8 cellular contexts compared by ENCODE assay signal in the genomic region with DNA sequence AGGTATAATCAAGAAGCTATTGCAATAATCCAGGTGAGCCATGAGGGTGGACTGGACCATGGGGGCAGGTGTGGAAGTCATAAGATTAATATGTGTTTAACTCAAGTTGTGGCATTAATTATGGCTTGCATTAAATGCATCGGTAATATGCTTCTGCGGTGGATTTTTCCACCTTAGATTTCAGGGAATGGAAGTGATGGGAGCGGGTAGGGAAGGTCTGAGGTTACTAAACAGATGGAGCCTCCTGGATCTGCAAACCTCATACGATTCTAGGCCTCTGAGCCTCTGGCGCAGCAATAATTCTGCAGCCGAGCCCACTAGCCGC. TPM values are rescaled to one million over a fixed set of nuclear protein-coding genes. Genes with fewer than 3 reads are reported as not detected.
A peak's percentile ranks its signal among the peaks of the same experiment; 100 is the strongest.
DNase-seq lines count a peak whose midpoint lies in the region; ATAC-seq and TF ChIP-seq lines count a peak whose summit lies in the region.

No MANE protein-coding gene starts in this region.

- peaks cover 0 to 5% (median 0%) of the 10 kb centered on the region in 3 donors for H3K9me3 Mint-ChIP-seq in IgD-negative memory B cell
- peaks cover 7% of the 10 kb centered on the region for H3K9me3 Mint-ChIP-seq in natural killer cell treated with Interleukin-12 subunit alpha and Interleukin-12 subunit beta and Interleukin-15 and Interleukin-18, amount 100 ng/mL, for 72 hours

- no peak for TF ChIP-seq CTCF in dorsolateral prefrontal cortex (IDR thresholded peaks at IDR 0.05 in 54 of 56, conservative IDR thresholded peaks at IDR 0.05 in 2 of 56; ENCODE audit: low read depth in 1 of 56, partially characterized antibody in 56 of 56)

- H3K27me3 Mint-ChIP-seq in IgD-negative memory B cell = peaks cover 9% of the 10 kb centered on the region
- peaks cover 16 to 21% of the 10 kb centered on the region in 2 donors for H3K27me3 Mint-ChIP-seq in natural killer cell treated with Interleukin-12 subunit alpha and Interleukin-12 subunit beta and Interleukin-15 and Interleukin-18, amount 100 ng/mL, for 72 hours

- no peak overlapping the region for H3K27ac ChIP-seq in ACC112 (ENCODE audit: low read depth, low read length)
- H3K27ac ChIP-seq in dorsolateral prefrontal cortex = peak overlapping the region; percentile 6 to 99 (median 94)

- DNase-seq in dorsolateral prefrontal cortex (no peak), HK-2 (ENCODE audit: unreplicated experiment) (no peak), NCI-H526 (lab: John Stamatoyannopoulos, UW) (no peak), mesenteric fat pad (ENCODE audit: low spot score) (no peak)
- DNase-seq in natural killer cell treated with Interleukin-12 subunit alpha and Interleukin-12 subunit beta and Interleukin-15 and Interleukin-18, amount 100 ng/mL, for 72 hours (ENCODE audit: low spot score) = no peak

- intact Hi-C loops in dorsolateral prefrontal cortex (cut with DNase I) = loop anchor here (1.0 to 10.0 kb wide), 5 partner anchors 41 to 370 kb away; partner anchors contain the start of gene UGCG (in 1 of the 2)

- H3K79me2 ChIP-seq in ACC112 (ENCODE audit: control insufficient read depth, insufficient read depth, low read length, unreplicated experiment) = no peaks in the 10 kb centered on the region

- no peaks in the 10 kb centered on the region for H3K4me1 ChIP-seq in ACC112 (ENCODE audit: control insufficient read depth, insufficient read depth, low read length, unreplicated experiment)

- no peaks in the 10 kb centered on the region for H3K36me3 ChIP-seq in ACC112 (ENCODE audit: insufficient read depth, low read length)

- H2AFZ ChIP-seq in ACC112 (ENCODE audit: low read length, unreplicated experiment) = no peak overlapping the region

- H3K4me3 ChIP-seq in ACC112 (ENCODE audit: low read depth, low read length) = peak overlapping the region; percentile 81
- H3K4me3 ChIP-seq in dorsolateral prefrontal cortex = peak overlapping the region; percentile 64 to 99 (median 93)

- H3K4me3 Mint-ChIP-seq in IgD-negative memory B cell = peak overlapping the region; percentile 86 to 98 (median 92)
- peak overlapping the region; percentile 77 for H3K4me3 Mint-ChIP-seq in natural killer cell treated with Interleukin-12 subunit alpha and Interleukin-12 subunit beta and Interleukin-15 and Interleukin-18, amount 100 ng/mL, for 72 hours

- H3K27me3 ChIP-seq in ACC112 (ENCODE audit: insufficient read depth, low read length) = peaks cover 30% of the 10 kb centered on the region
- H3K27me3 ChIP-seq in dorsolateral prefrontal cortex = no peaks in the 10 kb centered on the region

- H3K36me3 Mint-ChIP-seq in IgD-negative memory B cell = peaks cover 9% of the 10 kb centered on the region
- peaks cover 17% of the 10 kb centered on the region for H3K36me3 Mint-ChIP-seq in natural killer cell treated with Interleukin-12 subunit alpha and Interleukin-12 subunit beta and Interleukin-15 and Interleukin-18, amount 100 ng/mL, for 72 hours

- peaks cover 11 to 15% (median 13%) of the 10 kb centered on the region in 3 donors for H3K4me1 Mint-ChIP-seq in IgD-negative memory B cell
- H3K4me1 Mint-ChIP-seq in natural killer cell treated with Interleukin-12 subunit alpha and Interleukin-12 subunit beta and Interleukin-15 and Interleukin-18, amount 100 ng/mL, for 72 hours (ENCODE audit: low read depth in 2 of 2) = peaks cover 23 to 28% of the 10 kb centered on the region in 2 donors

- ATAC-seq in natural killer cell treated with Interleukin-12 subunit alpha and Interleukin-12 subunit beta and Interleukin-15 and Interleukin-18, amount 100 ng/mL, for 72 hours = no peak
- no peak for ATAC-seq in HG02840 (IDR thresholded peaks at IDR 0.05; ENCODE audit: low FRiP score, unreplicated experiment)

- H3K27ac Mint-ChIP-seq in IgD-negative memory B cell = peak overlapping the region; percentile 54 to 95 (median 70)
- H3K27ac Mint-ChIP-seq in natural killer cell treated with Interleukin-12 subunit alpha and Interleukin-12 subunit beta and Interleukin-15 and Interleukin-18, amount 100 ng/mL, for 72 hours = peak overlapping the region; percentile 32 to 67

RNA-seq across cellular contexts. Expression of gene ZNF483, which starts 0.3 kb away (rescaled TPM):
- polyA plus RNA-seq in IgD-negative memory B cell = 1.5 TPM
- total RNA-seq in dorsolateral prefrontal cortex (100 to 1,000 TPM; 111 to 352 (median 252) TPM), mesenteric fat pad (2.2 TPM)
- 1 to 10 TPM; 2.8 to 4.3 TPM for total RNA-seq in natural killer cell treated with Interleukin-12 subunit alpha and Interleukin-12 subunit beta and Interleukin-15 and Interleukin-18, amount 100 ng/mL, for 72 hours

RNA-seq across cellular contexts. Expression of gene ECPAS, which starts 40.5 kb away (rescaled TPM):
- 10.9 TPM for polyA plus RNA-seq in IgD-negative memory B cell
- 100 to 1,000 TPM in 101 of 120 experiments, 10 to 100 TPM in 19; 79.2 to 151 (median 115) TPM for total RNA-seq in dorsolateral prefrontal cortex
- total RNA-seq in natural killer cell treated with Interleukin-12 subunit alpha and Interleukin-12 subunit beta and Interleukin-15 and Interleukin-18, amount 100 ng/mL, for 72 hours = 100 to 1,000 TPM in 1 of 2 donors, 10 to 100 TPM in 1; 97.6 to 114 TPM
- 120 TPM for total RNA-seq in mesenteric fat pad

Comparison
In these comparisons a context has a peak if more than half of its experiments do, and no peak if none do; other contexts are left out.
1. RNA of gene ZNF483, which starts 0.3 kb away (total RNA-seq): 111 to 352 TPM in dorsolateral prefrontal cortex; 2.8 to 4.3 TPM in natural killer cell treated with Interleukin-12 subunit alpha and Interleukin-12 subunit beta and Interleukin-15 and Interleukin-18, amount 100 ng/mL, for 72 hours and 2.2 TPM in mesenteric fat pad (single experiment); every median in the first group is over 10 times any median in the second.